Comparison of ENCODE assay signal across 23 cellular contexts in the genomic region with DNA sequence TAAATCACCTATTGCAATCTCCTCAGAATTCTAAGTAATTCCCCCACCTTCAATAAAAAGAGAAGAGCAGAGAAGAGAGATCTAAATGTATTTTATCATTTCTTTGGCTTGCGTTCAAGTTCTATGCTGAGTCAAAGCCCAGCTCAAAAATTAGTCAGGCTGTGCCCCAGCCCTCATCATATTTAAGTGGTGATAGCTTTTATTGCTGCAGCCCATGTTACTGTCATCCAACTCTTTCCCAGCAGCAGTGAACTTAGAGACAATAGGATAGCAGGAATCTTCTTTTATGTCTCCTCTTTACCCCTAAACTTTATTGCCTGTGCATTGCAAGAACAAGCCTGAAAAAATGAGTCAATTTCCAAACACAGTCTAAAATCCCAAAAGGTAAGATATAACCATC.
DNase-seq lines count a peak whose midpoint lies in the region; ATAC-seq and TF ChIP-seq lines count a peak whose summit lies in the region.
"Had no signal": no experiment of that assay in that cellular context is flagged by ENCODE, and none has a peak within 500 bp of the region (broad histone marks: within the 10 kb centered on the region; RNA-seq: fewer than 3 reads in every experiment).

No MANE protein-coding gene starts in this region.

- H3K4me1 ChIP-seq in GM23248 (ENCODE audit: insufficient read depth) (peaks cover 27% of the 10 kb centered on the region), RWPE2 (ENCODE audit: insufficient read depth, poor library complexity, severe bottlenecking) (peaks cover 10% of the 10 kb centered on the region), skeletal muscle satellite cell (ENCODE audit: control insufficient read depth, insufficient read depth, low read length) (peaks cover 7% of the 10 kb centered on the region), body of pancreas (no peaks in the 10 kb centered on the region)
- H3K4me1 ChIP-seq: BLaER1 treated with 17β-estradiol and CSF1 and Interleukin-3, amounts not matched to agents 10 nM and 100 nM; heart right ventricle; uterus had no signal

- DNase-seq in GM23248 (peak; percentile 87), RWPE2 (ENCODE audit: low spot score) (no peak), epithelial cell of prostate (ENCODE audit: low read depth, low spot score) (peak; percentile 10), SW 1271 (lab: John Stamatoyannopoulos, UW) (no peak), body of pancreas (no peak), foreskin melanocyte (no peak)
- DNase-seq: activated CD4-positive, alpha-beta T cell treated with anti-CD3 and anti-CD28 coated beads, Interleukin-2, amount 50 U/mL, for 4 hours; activated naive CD4-positive, alpha-beta T cell; activated T-cell treated with anti-CD3 and anti-CD28 coated beads for 4 hours; aorta; heart right ventricle; naive B cell; NCI-H2227 treated with DMSO at 0.1 percent for 48 hours; NK-92 treated with Interleukin-12 subunit alpha and Interleukin-12 subunit beta, amount 100 ng/mL, for 24 hours; small intestine; stimulated activated CD4-positive, alpha-beta T cell treated with anti-CD3 and anti-CD28 coated beads, Interleukin-4, amount 100 ng/mL, for 24 hours; T-helper 1 cell; uterus had no signal

- no peaks in the 10 kb centered on the region for H3K36me3 ChIP-seq in GM23248 (ENCODE audit: low read depth)
- H3K36me3 ChIP-seq in RWPE2 (ENCODE audit: low read depth) = no peaks in the 10 kb centered on the region
- no peaks in the 10 kb centered on the region for H3K36me3 ChIP-seq in skeletal muscle satellite cell (ENCODE audit: insufficient read depth, low read length)
- H3K36me3 ChIP-seq in body of pancreas (replicated peaks in 1 of 2; ENCODE audit: insufficient read depth in 1 of 2, low read depth in 2 of 2) = no peaks in the 10 kb centered on the region
- H3K36me3 ChIP-seq: BLaER1 treated with 17β-estradiol and CSF1 and Interleukin-3, amounts not matched to agents 10 nM and 100 nM; HAP-1; heart right ventricle; uterus had no signal

- H3K27ac ChIP-seq in GM23248 = peak overlapping the region; percentile 43
- peak overlapping the region; percentile 67 for H3K27ac ChIP-seq in RWPE2 (ENCODE audit: poor library complexity, severe bottlenecking)
- no peak overlapping the region for H3K27ac ChIP-seq in epithelial cell of prostate
- no peak overlapping the region for H3K27ac ChIP-seq in body of pancreas
- H3K27ac ChIP-seq: BLaER1 treated with 17β-estradiol and CSF1 and Interleukin-3, amounts not matched to agents 10 nM and 100 nM; heart right ventricle; uterus; VCaP had no signal

- intact Hi-C loops in body of pancreas (cut with DNase I) = no loop called here

- H4K20me1 ChIP-seq in GM23248 (ENCODE audit: insufficient read depth) = no peaks in the 10 kb centered on the region
- H4K20me1 ChIP-seq: BLaER1 treated with 17β-estradiol and CSF1 and Interleukin-3, amounts not matched to agents 10 nM and 100 nM had no signal

- H3K79me2 ChIP-seq in GM23248 (ENCODE audit: insufficient read depth) = no peaks in the 10 kb centered on the region

- no peak for TF ChIP-seq POLR2A in body of pancreas (IDR thresholded peaks at IDR 0.05)

- H3K9me2 ChIP-seq in GM23248 (ENCODE audit: insufficient read depth) = no peaks in the 10 kb centered on the region

- no peaks in the 10 kb centered on the region for H3K27me3 ChIP-seq in GM23248 (replicated peaks; ENCODE audit: insufficient read depth)
- no peaks in the 10 kb centered on the region for H3K27me3 ChIP-seq in RWPE2 (ENCODE audit: insufficient read depth, poor library complexity, severe bottlenecking)
- H3K27me3 ChIP-seq in skeletal muscle satellite cell (ENCODE audit: control insufficient read depth, insufficient read depth, low read length) = no peaks in the 10 kb centered on the region
- H3K27me3 ChIP-seq in body of pancreas = no peaks in the 10 kb centered on the region
- H3K27me3 ChIP-seq: BLaER1 treated with 17β-estradiol and CSF1 and Interleukin-3, amounts not matched to agents 10 nM and 100 nM; heart right ventricle; uterus had no signal

- H3K4me2 ChIP-seq in GM23248 (ENCODE audit: unreplicated experiment) (no peak overlapping the region), skeletal muscle satellite cell (ENCODE audit: low read length) (peak overlapping the region; percentile 3)
- H3K4me2 ChIP-seq: BLaER1 treated with 17β-estradiol and CSF1 and Interleukin-3, amounts not matched to agents 10 nM and 100 nM had no signal

- H3K4me3 ChIP-seq in GM23248 = no peak overlapping the region
- H3K4me3 ChIP-seq in RWPE2 (ENCODE audit: severe bottlenecking) = no peak overlapping the region
- H3K4me3 ChIP-seq in skeletal muscle satellite cell (ENCODE audit: low read length) = no peak overlapping the region
- H3K4me3 ChIP-seq in body of pancreas = no peak overlapping the region
- H3K4me3 ChIP-seq: BLaER1 treated with 17β-estradiol and CSF1 and Interleukin-3, amounts not matched to agents 10 nM and 100 nM; GM12878; HAP-1; heart right ventricle; uterus had no signal

- peaks cover 10% of the 10 kb centered on the region for H3F3A ChIP-seq in GM23248 (ENCODE audit: insufficient read depth)

- WGBS in GM23248 (ENCODE audit: low coverage in 1 of 2, low lambda C conversion rate in 2 of 2, missing lambda C conversion rate in 2 of 2), 2 experiments = 0 to 12% methylated on average over 1 of the region's 1 CpG
- 71 to 79% methylated on average over 1 of the region's 1 CpG for WGBS in body of pancreas, 2 donors

- no peak overlapping the region for H3K9ac ChIP-seq in GM23248
- H3K9ac ChIP-seq in skeletal muscle satellite cell (ENCODE audit: low read depth, low read length) = no peak overlapping the region
- H3K9ac ChIP-seq: BLaER1 treated with 17β-estradiol and CSF1 and Interleukin-3, amounts not matched to agents 10 nM and 100 nM had no signal

- in situ Hi-C loops in GM23248 (cut with MboI) = no loop called here

- no peaks in the 10 kb centered on the region for H3K9me3 ChIP-seq in GM23248 (ENCODE audit: low read depth)
- H3K9me3 ChIP-seq in RWPE2 (ENCODE audit: severe bottlenecking) = no peaks in the 10 kb centered on the region
- H3K9me3 ChIP-seq in skeletal muscle satellite cell (replicated peaks; ENCODE audit: low read length) = no peaks in the 10 kb centered on the region
- no peaks in the 10 kb centered on the region for H3K9me3 ChIP-seq in body of pancreas
- H3K9me3 ChIP-seq: BLaER1 treated with 17β-estradiol and CSF1 and Interleukin-3, amounts not matched to agents 10 nM and 100 nM; HAP-1; heart right ventricle; uterus had no signal

- H2AFZ ChIP-seq in GM23248 = no peak overlapping the region

- ATAC-seq in RWPE2 (ENCODE audit: low read depth) = peak; percentile 97
- no peak for ATAC-seq in body of pancreas
- ATAC-seq: GM12878, heart right ventricle had no signal

- no peak for TF ChIP-seq CTCF in RWPE2 (IDR thresholded peaks at IDR 0.05; ENCODE audit: poor library complexity, severe bottlenecking)
- TF ChIP-seq CTCF in body of pancreas (IDR thresholded peaks at IDR 0.05) = no peak

Comparison
In these comparisons a context has a peak if more than half of its experiments do, and no peak if none do; other contexts are left out.
1. DNase-seq: peak in GM23248 (single experiment) and epithelial cell of prostate (single experiment); none in RWPE2 (single experiment), SW 1271 (0 of 2), body of pancreas (0 of 4) and foreskin melanocyte (single experiment).
2. H3K27ac ChIP-seq: peak in GM23248 (single experiment) and RWPE2 (single experiment); none in epithelial cell of prostate (single experiment) and body of pancreas (0 of 4).